23 cellular contexts compared by ENCODE assay signal in genomic region chr1:220280249-220280648, GRCh38. TPM values are rescaled to one million over a fixed set of nuclear protein-coding genes. Genes with fewer than 3 reads are reported as not detected.
DNase-seq lines count a peak whose midpoint lies in the region; ATAC-seq, FAIRE-seq and TF ChIP-seq lines count a peak whose summit lies in the region.
"Had no signal": no experiment of that assay in that cellular context is flagged by ENCODE, and none has a peak within 500 bp of the region (broad histone marks: within the 10 kb centered on the region; RNA-seq: fewer than 3 reads in every experiment).

No MANE protein-coding gene starts in this region.

- TF ChIP-seq CTCF in GM23338 (conservative IDR thresholded peaks at IDR 0.05; ENCODE audit: low read depth in 2 of 2): no peak
- no peak for TF ChIP-seq CTCF in GM12878 (IDR thresholded peaks at IDR 0.05 in 2 of 3, conservative IDR thresholded peaks at IDR 0.05 in 1 of 3; ENCODE audit: control insufficient read depth in 2 of 3, extremely low read depth in 1 of 3, insufficient read depth in 1 of 3, low read depth in 3 of 3, low read length in 3 of 3)
- no peak for TF ChIP-seq CTCF in suprapubic skin (IDR thresholded peaks at IDR 0.05)

- in situ Hi-C loops in GM12878 (cut with MboI): no loop called here

- H3K4me1 ChIP-seq in GM23338 (ENCODE audit: insufficient read depth) (no peaks in the 10 kb centered on the region; the same call in 1 of the 2 replicates), GM12878 (ENCODE audit: control insufficient read depth, insufficient read depth, low read length) (no peaks in the 10 kb centered on the region), suprapubic skin (no peaks in the 10 kb centered on the region)
- H3K4me1 ChIP-seq: BE2C, BLaER1 had no signal

- H3F3A ChIP-seq in GM23338 (replicated peaks; ENCODE audit: low read depth): no peaks in the 10 kb centered on the region

- no peak for TF ChIP-seq POLR2A in GM12892 (IDR thresholded peaks at IDR 0.05; ENCODE audit: low read depth, low read length)
- TF ChIP-seq POLR2A in GM12878 (IDR thresholded peaks at IDR 0.05; ENCODE audit: low read depth, low read length): no peak
- TF ChIP-seq POLR2A in suprapubic skin (IDR thresholded peaks at IDR 0.05): no peak

- TF ChIP-seq EP300 in GM12878 (IDR thresholded peaks at IDR 0.05; ENCODE audit: borderline replicate concordance in 1 of 2, control insufficient read depth in 1 of 2, low read depth in 2 of 2, low read length in 2 of 2) (no peak), suprapubic skin (IDR thresholded peaks at IDR 0.05) (no peak)

- H3K9ac ChIP-seq in GM12878 (ENCODE audit: control insufficient read depth, insufficient read depth, low read length): no peak overlapping the region
- H3K9ac ChIP-seq: BLaER1 had no signal

- CTCF ChIA-PET in GM12878 (lab: Yijun Ruan, JAX): interaction anchor here (0.7 to 6.4 kb wide), 22 partner anchors 10 to 511 kb away, joined by 3 to 69 read pairs (median 4); no protein-coding TSS in a partner anchor

- H3K36me3 Mint-ChIP-seq in GM23338 (ENCODE audit: low read depth): no peaks in the 10 kb centered on the region
- H3K36me3 Mint-ChIP-seq: CD14-positive monocyte; CD8-positive, alpha-beta T cell had no signal

- no peak overlapping the region for H3K27ac Mint-ChIP-seq in GM23338
- H3K27ac Mint-ChIP-seq: CD14-positive monocyte; CD4-positive, alpha-beta T cell; CD8-positive, alpha-beta T cell had no signal

- DNase-seq in GM12892 (ENCODE audit: insufficient read length) (no peak), GM23338 (ENCODE audit: low spot score) (no peak), GM12878 (ENCODE audit: low read depth, low spot score) (no peak), CD1c-positive myeloid dendritic cell (ENCODE audit: extremely low spot score) (no peak), NCI-H526 treated with DMSO at 0.1 percent for 48 hours (lab: John Stamatoyannopoulos, UW) (no peak), suprapubic skin (ENCODE audit: low spot score in 2 of 2) (no peak)
- DNase-seq in activated CD8-positive, alpha-beta memory T cell treated with anti-CD3 and anti-CD28 coated beads, Interleukin-2, amount 50 U/mL, for 48 hours: no peak
- DNase-seq: 8988T; ACHN; BE2C; C1 segment of cervical spinal cord; CD4-positive, alpha-beta T cell; CD8-positive, alpha-beta T cell; DMS 273 treated with DMSO at 0.1 percent for 48 hours; DMS153; DMS53; DMS79; DND-41; GDM1 had no signal

- no peak for ATAC-seq in GM23338
- ATAC-seq in GM12878: peak; percentile 70
- ATAC-seq: CD8-positive, alpha-beta T cell had no signal

- BruUV-seq in GM12878 (replicated peaks; lab: Mats Ljungman, UMichigan): no TSS peak

- no peak for TF ChIP-seq RAD21 in GM12878 (IDR thresholded peaks at IDR 0.05; ENCODE audit: insufficient read depth, low read depth, low read length)

- H2AFZ ChIP-seq in GM23338 (peak overlapping the region; percentile 38; the same call in 1 of the 2 replicates), GM12878 (ENCODE audit: control insufficient read depth, low read depth, low read length) (no peak overlapping the region)

- RAD21 ChIA-PET in GM12878 (lab: Charles Lee; ENCODE audit: unreplicated experiment): interaction anchor here (1.1 to 4.6 kb wide), 9 partner anchors 9 to 496 kb away, joined by 5 to 59 read pairs (median 8); partner anchors contain the start of gene RAB3GAP2

- H3K9me3 ChIP-seq in GM12878 (replicated peaks; ENCODE audit: control insufficient read depth, insufficient read depth, low read length): no peaks in the 10 kb centered on the region
- H3K9me3 ChIP-seq in suprapubic skin: no peaks in the 10 kb centered on the region
- H3K9me3 ChIP-seq: BE2C, BLaER1 had no signal

- FAIRE-seq in GM12892 (lab: Jason Lieb, UNC): peak; percentile 14
- no peak for FAIRE-seq in GM12878 (lab: Jason Lieb, UNC)
- FAIRE-seq: A204.1, GM19239 had no signal

- H4K20me1 ChIP-seq in GM23338 (replicated peaks; ENCODE audit: insufficient read depth) (no peaks in the 10 kb centered on the region), GM12878 (ENCODE audit: control insufficient read depth, insufficient read depth) (no peaks in the 10 kb centered on the region)
- H4K20me1 ChIP-seq: BLaER1 had no signal

- H3K79me2 ChIP-seq in GM23338 (replicated peaks; ENCODE audit: insufficient read depth) (no peaks in the 10 kb centered on the region), GM12878 (ENCODE audit: control insufficient read depth, insufficient read depth, low read length) (no peaks in the 10 kb centered on the region)

- SMC1A ChIA-PET in GM12878 (lab: Charles Lee; ENCODE audit: uncharacterized antibody, unreplicated experiment): interaction anchor here (1.0 to 17.4 kb wide), 9 partner anchors 10 to 496 kb away, joined by 3 to 250 read pairs (median 9); no protein-coding TSS in a partner anchor

- H3K36me3 ChIP-seq in GM23338 (ENCODE audit: insufficient read depth) (no peaks in the 10 kb centered on the region), GM12878 (ENCODE audit: control insufficient read depth in 2 of 2, insufficient read depth in 2 of 2, low read length in 1 of 2) (no peaks in the 10 kb centered on the region), suprapubic skin (no peaks in the 10 kb centered on the region)
- H3K36me3 ChIP-seq: BE2C, BLaER1 had no signal

- H3K9me3 Mint-ChIP-seq in GM23338: no peaks in the 10 kb centered on the region
- H3K9me3 Mint-ChIP-seq: CD4-positive, alpha-beta T cell; CD8-positive, alpha-beta T cell had no signal

- no peaks in the 10 kb centered on the region for H3K9me2 ChIP-seq in GM23338 (ENCODE audit: insufficient read depth)

- WGBS in GM12878 (ENCODE audit: insufficient coverage, insufficient replicate concordance, low lambda C conversion rate, missing lambda C conversion rate): 54% methylated on average over 3 of the region's 3 CpGs
- 89% methylated on average over 3 of the region's 3 CpGs for WGBS in suprapubic skin

- no peak overlapping the region for H3K4me3 Mint-ChIP-seq in GM23338
- H3K4me3 Mint-ChIP-seq: CD14-positive monocyte; CD4-positive, alpha-beta T cell; CD8-positive, alpha-beta T cell had no signal

- no peak overlapping the region for H3K27ac ChIP-seq in GM23338 (ENCODE audit: low read depth)
- no peak overlapping the region for H3K27ac ChIP-seq in GM12878 (ENCODE audit: control insufficient read depth, insufficient read depth)
- H3K27ac ChIP-seq in suprapubic skin: no peak overlapping the region
- H3K27ac ChIP-seq: BLaER1 had no signal

- H3K27me3 ChIP-seq in GM23338 (ENCODE audit: insufficient read depth): no peaks in the 10 kb centered on the region
- H3K27me3 ChIP-seq in GM12878 (replicated peaks in 1 of 2; ENCODE audit: control insufficient read depth in 2 of 2, insufficient read depth in 2 of 2, low read length in 1 of 2): peaks cover 0 to 2% of the 10 kb centered on the region in 2 experiments; a peak in 1 of 4 replicates
- no peaks in the 10 kb centered on the region for H3K27me3 ChIP-seq in suprapubic skin
- H3K27me3 ChIP-seq: BLaER1 had no signal

- H3K4me2 ChIP-seq in GM23338 (no peak overlapping the region), GM12878 (ENCODE audit: control insufficient read depth, insufficient read depth) (no peak overlapping the region)
- H3K4me2 ChIP-seq: BLaER1 had no signal

- peaks cover 11% of the 10 kb centered on the region for H3K4me1 Mint-ChIP-seq in GM23338
- H3K4me1 Mint-ChIP-seq: CD14-positive monocyte had no signal

- H3K4me3 ChIP-seq in GM23338 (no peak overlapping the region), GM12878 (no peak overlapping the region), suprapubic skin (no peak overlapping the region)
- H3K4me3 ChIP-seq: BLaER1 had no signal

- H3K27me3 Mint-ChIP-seq in GM23338 (ENCODE audit: insufficient read depth, low read depth, poor library complexity): peaks cover 8% of the 10 kb centered on the region

- intact Hi-C loops in GM12878 (cut with micrococcal nuclease; ENCODE audit: unreplicated experiment): loop anchor here (5.0 kb wide), 1 partner anchor 497 kb away; no protein-coding TSS in a partner anchor

- POLR2A ChIA-PET in GM12878 (lab: Charles Lee): interaction anchor here (0.6 to 3.4 kb wide), 4 partner anchors 8 to 459 kb away, joined by 4 to 12 read pairs (median 4); partner anchors contain the start of gene RAB3GAP2

TF ChIP-seq in GM12878, 131 proteins besides CTCF, POLR2A, EP300 and RAD21 (continues in another document):
- TF ChIP-seq SPI1 (IDR thresholded peaks at IDR 0.05; ENCODE audit: borderline replicate concordance, insufficient read depth, low read depth, low read length) (0 out of 2 replicates have a peak, but pooled peaks have one; percentile 11), KLF5 (IDR thresholded peaks at IDR 0.05; ENCODE audit: partially characterized antibody) (no peak), JUND (IDR thresholded peaks at IDR 0.05; ENCODE audit: low read depth, low read length) (no peak), SIX5 (IDR thresholded peaks at IDR 0.05; ENCODE audit: low read depth, low read length, severe bottlenecking) (no peak)
- TF ChIP-seq, protein P1, sequence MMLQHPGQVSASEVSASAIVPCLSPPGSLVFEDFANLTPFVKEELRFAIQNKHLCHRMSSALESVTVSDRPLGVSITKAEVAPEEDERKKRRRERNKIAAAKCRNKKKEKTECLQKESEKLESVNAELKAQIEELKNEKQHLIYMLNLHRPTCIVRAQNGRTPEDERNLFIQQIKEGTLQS (IDR thresholded peaks at IDR 0.05; ENCODE audit: borderline replicate concordance, extremely low read depth, low read depth, low read length): no peak

RNA-seq across cellular contexts. Expression of gene RAB3GAP2, which starts 8.0 kb away (rescaled TPM):
- polyA plus RNA-seq in GM12892 (2012; ENCODE audit: missing spikeins): 34.9 TPM
- 41.6 and 44.6 TPM in 2 replicates for total RNA-seq in GM23338 (2014; rRNA removed; shearing (Covaris generic))
- polyA plus RNA-seq in GM23338 (2016; fragmentation: Nextera tagmentation; extraction: Ambion mirVana) (15.7 and 19.4 TPM in 2 replicates), GM12878 (2011; rRNA removed) (43.5 and 52.0 TPM in 2 replicates), GM12878 (2014; fragmentation: Illumina TruSeq; extraction: Trizol) (30.7 and 36.4 TPM in 2 replicates), GM12878 (2014; fragmentation: Nextera tagmentation; extraction: Ambion mirVana) (10 to 100 TPM; 11.9 to 15.6 TPM), GM12878 (2014; rRNA removed) (16.8 and 19.1 TPM in 2 replicates), GM12878 (2016; fragmentation: Nextera tagmentation; extraction: Ambion mirVana) (10 to 100 TPM; 20.7 to 21.2 TPM)
- total RNA-seq in GM12878 (2013; cell fraction: nucleolus; rRNA removed): 140 and 143 TPM in 2 replicates
- total RNA-seq in GM12878 (2014; rRNA removed) (27.7 and 30.9 TPM in 2 replicates), GM12878 (2014; rRNA removed; fragmentation: Illumina TruSeq; extraction: Trizol) (33.9 and 38.1 TPM in 2 replicates), GM12878 (2021) (44.2 and 51.1 TPM in 2 replicates), suprapubic skin (10 to 100 TPM; 15.3 to 31.8 (median 18.3) TPM)
- polyA plus RNA-seq in GM12878 (2011; ENCODE audit: low read depth): 15.7 TPM
- polyA plus RNA-seq in GM12878 (2011; cell fraction: cytosol; rRNA removed): 19.2 and 24.5 TPM in 2 replicates
- 33.8 and 41.1 TPM in 2 replicates for polyA plus RNA-seq in GM12878 (2011; cell fraction: nucleus; rRNA removed)
- 20.2 and 24.9 TPM in 2 replicates for polyA plus RNA-seq in GM12878 (2012)
- 134 and 203 TPM in 2 replicates for polyA minus RNA-seq in GM12878 (2011; rRNA and poly(A)+ RNA removed)
- 18.8 and 31.0 TPM in 2 replicates for polyA minus RNA-seq in GM12878 (2011; cell fraction: cytosol; rRNA and poly(A)+ RNA removed)
- 29.0 and 41.9 TPM in 2 replicates for polyA minus RNA-seq in GM12878 (2011; cell fraction: nucleus; rRNA and poly(A)+ RNA removed)
